ENCODE assay signal across 1 cellular context in genomic region chr4:42578187-42578586, GRCh38.
TF ChIP-seq lines count a peak whose summit lies in the region.

No MANE protein-coding gene starts in this region.

TF ChIP-seq in GM23338, 12 proteins besides CTCF, POLR2A, EP300 and RAD21 (continued from another document):
- TF ChIP-seq ZNF462 (CRISPR knock-in tag; IDR thresholded peaks at IDR 0.05) (no peak), ZNF331 (CRISPR knock-in tag; IDR thresholded peaks at IDR 0.05; ENCODE audit: low read depth) (no peak), EZH2 (IDR thresholded peaks at IDR 0.05; ENCODE audit: low read depth, unreplicated experiment) (no peak), STAT1 (IDR thresholded peaks at IDR 0.05; ENCODE audit: unreplicated experiment) (no peak), JUNB (IDR thresholded peaks at IDR 0.05; ENCODE audit: unreplicated experiment) (no peak), EZH2phosphoT487 (IDR thresholded peaks at IDR 0.05; ENCODE audit: unreplicated experiment) (no peak)
- TF ChIP-seq, protein P1, sequence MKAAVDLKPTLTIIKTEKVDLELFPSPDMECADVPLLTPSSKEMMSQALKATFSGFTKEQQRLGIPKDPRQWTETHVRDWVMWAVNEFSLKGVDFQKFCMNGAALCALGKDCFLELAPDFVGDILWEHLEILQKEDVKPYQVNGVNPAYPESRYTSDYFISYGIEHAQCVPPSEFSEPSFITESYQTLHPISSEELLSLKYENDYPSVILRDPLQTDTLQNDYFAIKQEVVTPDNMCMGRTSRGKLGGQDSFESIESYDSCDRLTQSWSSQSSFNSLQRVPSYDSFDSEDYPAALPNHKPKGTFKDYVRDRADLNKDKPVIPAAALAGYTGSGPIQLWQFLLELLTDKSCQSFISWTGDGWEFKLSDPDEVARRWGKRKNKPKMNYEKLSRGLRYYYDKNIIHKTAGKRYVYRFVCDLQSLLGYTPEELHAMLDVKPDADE (IDR thresholded peaks at IDR 0.05), result no peak
TF ChIP-seq in GM23338: peak in this region for 0.
